ENCODE assay signal across 19 cellular contexts in genomic region chr1:1118893-1119220, GRCh38. TPM values are rescaled to one million over a fixed set of nuclear protein-coding genes. Genes with fewer than 3 reads are reported as not detected.
A peak's percentile ranks its signal among the peaks of the same experiment; 100 is the strongest.
DNase-seq lines count a peak whose midpoint lies in the region; ATAC-seq and TF ChIP-seq lines count a peak whose summit lies in the region.
"Had no signal": no experiment of that assay in that cellular context is flagged by ENCODE, and none has a peak within 500 bp of the region (broad histone marks: within the 10 kb centered on the region; RNA-seq: fewer than 3 reads in every experiment).

No MANE protein-coding gene starts in this region.

- peak; percentile 21 for DNase-seq in activated naive CD8-positive, alpha-beta T cell treated with anti-CD3 and anti-CD28 coated beads, Interleukin-2, amount 10 ng/mL, durations not matched to agents 7 days and 5 days
- DNase-seq in activated naive CD8-positive, alpha-beta T cell treated with anti-CD3 and anti-CD28 coated beads for 36 hours = no peak
- DNase-seq in WERI-Rb-1 (no peak), lower lobe of right lung (peak; percentile 39), transverse colon (peak; percentile 7), COLO668 (lab: John Stamatoyannopoulos, UW; ENCODE audit: unreplicated experiment) (no peak), prostate gland (ENCODE audit: low spot score) (no peak)
- DNase-seq: EL, GOT3, NCI-H1417 treated with DMSO at 0.1 percent for 48 hours, NCI-H2029 treated with DMSO at 0.1 percent for 48 hours, PC-3 had no signal

- 82% methylated on average over 11 of the region's 11 CpGs; no CpG with 5 or more reads in 1 of the 2 donors for WGBS in transverse colon (ENCODE audit: low coverage in 1 of 2), 2 donors
- 93% methylated on average over 11 of the region's 11 CpGs for WGBS in prostate gland

- TF ChIP-seq EP300 in transverse colon (IDR thresholded peaks at IDR 0.05; ENCODE audit: low read depth) = no peak

- TF ChIP-seq CTCF in WERI-Rb-1 (IDR thresholded peaks at IDR 0.05; ENCODE audit: low read depth, low read length) = no peak
- no peak for TF ChIP-seq CTCF in lower lobe of right lung (IDR thresholded peaks at IDR 0.05)
- no peak for TF ChIP-seq CTCF in transverse colon (IDR thresholded peaks at IDR 0.05)
- no peak for TF ChIP-seq CTCF in prostate gland (IDR thresholded peaks at IDR 0.05)

- H3K4me1 Mint-ChIP-seq in activated naive CD8-positive, alpha-beta T cell treated with anti-CD3 and anti-CD28 coated beads, Interleukin-2, amount 10 ng/mL, durations not matched to agents 7 days and 5 days = peaks cover 11% of the 10 kb centered on the region
- H3K4me1 Mint-ChIP-seq in activated naive CD8-positive, alpha-beta T cell treated with anti-CD3 and anti-CD28 coated beads for 36 hours = peaks cover 5% of the 10 kb centered on the region

- no peak overlapping the region for H3K27ac Mint-ChIP-seq in activated naive CD8-positive, alpha-beta T cell treated with anti-CD3 and anti-CD28 coated beads, Interleukin-2, amount 10 ng/mL, durations not matched to agents 7 days and 5 days
- no peak overlapping the region for H3K27ac Mint-ChIP-seq in activated naive CD8-positive, alpha-beta T cell treated with anti-CD3 and anti-CD28 coated beads for 36 hours
- H3K27ac Mint-ChIP-seq: CD14-positive monocyte had no signal

- H3K27me3 ChIP-seq in WERI-Rb-1 (ENCODE audit: insufficient read depth, low read depth, severe bottlenecking) = no peaks in the 10 kb centered on the region
- peaks cover 16% of the 10 kb centered on the region for H3K27me3 ChIP-seq in lower lobe of right lung (ENCODE audit: low read depth)
- H3K27me3 ChIP-seq in transverse colon = peaks cover 15% of the 10 kb centered on the region
- H3K27me3 ChIP-seq in prostate gland (replicated peaks; ENCODE audit: insufficient read depth) = no peaks in the 10 kb centered on the region

- no peaks in the 10 kb centered on the region for H3K27me3 Mint-ChIP-seq in activated naive CD8-positive, alpha-beta T cell treated with anti-CD3 and anti-CD28 coated beads, Interleukin-2, amount 10 ng/mL, durations not matched to agents 7 days and 5 days
- H3K27me3 Mint-ChIP-seq in activated naive CD8-positive, alpha-beta T cell treated with anti-CD3 and anti-CD28 coated beads for 36 hours = no peaks in the 10 kb centered on the region

- ATAC-seq in activated naive CD8-positive, alpha-beta T cell treated with anti-CD3 and anti-CD28 coated beads, Interleukin-2, amount 10 ng/mL, durations not matched to agents 7 days and 5 days (ENCODE audit: low read depth) = no peak
- ATAC-seq in lower lobe of right lung (no peak), GM19463 (IDR thresholded peaks at IDR 0.05; ENCODE audit: unreplicated experiment) (no peak)
- ATAC-seq: PC-3 had no signal

- TF ChIP-seq POLR2A in transverse colon (IDR thresholded peaks at IDR 0.05) = no peak
- no peak for TF ChIP-seq POLR2A in prostate gland (IDR thresholded peaks at IDR 0.05)

- no peak overlapping the region for H3K4me3 ChIP-seq in WERI-Rb-1 (ENCODE audit: low read depth, low read length)
- H3K4me3 ChIP-seq in lower lobe of right lung = no peak overlapping the region
- no peak overlapping the region for H3K4me3 ChIP-seq in transverse colon
- H3K4me3 ChIP-seq in prostate gland = no peak overlapping the region

- H3K36me3 Mint-ChIP-seq in activated naive CD8-positive, alpha-beta T cell treated with anti-CD3 and anti-CD28 coated beads, Interleukin-2, amount 10 ng/mL, durations not matched to agents 7 days and 5 days = peaks cover 3% of the 10 kb centered on the region
- peaks cover 13% of the 10 kb centered on the region for H3K36me3 Mint-ChIP-seq in activated naive CD8-positive, alpha-beta T cell treated with anti-CD3 and anti-CD28 coated beads for 36 hours

- H3K27ac ChIP-seq in WERI-Rb-1 = 0 out of 2 replicates have a peak overlapping the region, but pooled peaks have one; percentile 18
- H3K27ac ChIP-seq in lower lobe of right lung = no peak overlapping the region
- no peak overlapping the region for H3K27ac ChIP-seq in transverse colon
- H3K27ac ChIP-seq in prostate gland = no peak overlapping the region
- H3K27ac ChIP-seq: HL-60, RWPE1 had no signal

- POLR2A ChIA-PET in activated naive CD8-positive, alpha-beta T cell treated with anti-CD3 and anti-CD28 coated beads, Interleukin-2, amount 10 ng/mL, durations not matched to agents 7 days and 5 days (lab: Charles Lee) = no interaction called here

- H3K9me3 Mint-ChIP-seq in activated naive CD8-positive, alpha-beta T cell treated with anti-CD3 and anti-CD28 coated beads, Interleukin-2, amount 10 ng/mL, durations not matched to agents 7 days and 5 days = no peaks in the 10 kb centered on the region
- peaks cover 3% of the 10 kb centered on the region for H3K9me3 Mint-ChIP-seq in activated naive CD8-positive, alpha-beta T cell treated with anti-CD3 and anti-CD28 coated beads for 36 hours

- H3K36me3 ChIP-seq in WERI-Rb-1 (no peaks in the 10 kb centered on the region), lower lobe of right lung (no peaks in the 10 kb centered on the region), transverse colon (no peaks in the 10 kb centered on the region), prostate gland (no peaks in the 10 kb centered on the region)

- H3K4me1 ChIP-seq in lower lobe of right lung (peaks cover 20% of the 10 kb centered on the region), transverse colon (peaks cover 14 to 39% (median 32%) of the 10 kb centered on the region in 4 donors), prostate gland (replicated peaks) (no peaks in the 10 kb centered on the region)

- intact Hi-C loops in lower lobe of right lung (cut with DNase I) (no loop called here), transverse colon (cut with DNase I; ENCODE audit: low total_unique reads) (no loop called here), prostate gland (cut with DNase I) (no loop called here)

- no peak overlapping the region for H3K4me3 Mint-ChIP-seq in activated naive CD8-positive, alpha-beta T cell treated with anti-CD3 and anti-CD28 coated beads, Interleukin-2, amount 10 ng/mL, durations not matched to agents 7 days and 5 days
- H3K4me3 Mint-ChIP-seq in activated naive CD8-positive, alpha-beta T cell treated with anti-CD3 and anti-CD28 coated beads for 36 hours = no peak overlapping the region

- H3K9me3 ChIP-seq in WERI-Rb-1 (ENCODE audit: severe bottlenecking) (no peaks in the 10 kb centered on the region), lower lobe of right lung (no peaks in the 10 kb centered on the region), transverse colon (no peaks in the 10 kb centered on the region), prostate gland (no peaks in the 10 kb centered on the region)
- H3K9me3 ChIP-seq: Caco-2 had no signal

- in situ Hi-C loops in transverse colon (cut with MboI; ENCODE audit: low pct_ligation_motif_present in 1 of 4, low pct_unique_long_range_greater_than_20kb in 1 of 4, low sequenced_read_pairs in 3 of 4) = loop anchor here in 3 of 4 donors (5.0 to 25.0 kb wide), 5 partner anchors 68 to 156 kb away; partner anchors contain the start of gene UBE2J2 (in 2 of the 3)

RNA-seq across cellular contexts. Expression of gene C1orf159, which starts 3.0 kb away (rescaled TPM):
- total RNA-seq in activated naive CD8-positive, alpha-beta T cell treated with anti-CD3 and anti-CD28 coated beads, Interleukin-2, amount 10 ng/mL, durations not matched to agents 7 days and 5 days = 10 to 100 TPM; 22.7 to 23.0 TPM
- total RNA-seq in activated naive CD8-positive, alpha-beta T cell treated with anti-CD3 and anti-CD28 coated beads for 36 hours = 10 to 100 TPM; 18.9 to 19.0 TPM
- 11.7 TPM for total RNA-seq in lower lobe of right lung
- total RNA-seq in transverse colon = 100 to 1,000 TPM in 1 of 4 donors, 10 to 100 TPM in 3; 23.6 to 108 (median 47.3) TPM
- 10 to 100 TPM; 20.0 to 26.4 TPM for total RNA-seq in prostate gland

RNA-seq across cellular contexts. Expression of gene RNF223, which starts 44.8 kb away (rescaled TPM):
- not detected for total RNA-seq in activated naive CD8-positive, alpha-beta T cell treated with anti-CD3 and anti-CD28 coated beads, Interleukin-2, amount 10 ng/mL, durations not matched to agents 7 days and 5 days
- total RNA-seq in activated naive CD8-positive, alpha-beta T cell treated with anti-CD3 and anti-CD28 coated beads for 36 hours = not detected
- 0.65 TPM for total RNA-seq in lower lobe of right lung
- total RNA-seq in transverse colon = 1 to 10 TPM; 3.0 to 7.5 (median 5.0) TPM
- total RNA-seq in prostate gland = 1 to 10 TPM; 1.4 to 1.8 TPM
- total RNA-seq: LHCN-M2, NCI-H460 had no signal

RNA-seq across cellular contexts. Expression of gene TTLL10, which starts 54.8 kb away (rescaled TPM):
- total RNA-seq in activated naive CD8-positive, alpha-beta T cell treated with anti-CD3 and anti-CD28 coated beads, Interleukin-2, amount 10 ng/mL, durations not matched to agents 7 days and 5 days = not detected
- not detected for total RNA-seq in activated naive CD8-positive, alpha-beta T cell treated with anti-CD3 and anti-CD28 coated beads for 36 hours
- total RNA-seq in lower lobe of right lung (6.6 TPM), transverse colon (under 1 TPM in 2 of 4 donors, not detected in 2; 0.40 to 0.48 TPM), prostate gland (1 to 10 TPM in 1 of 2 donors, under 1 TPM in 1; 0.77 to 7.3 TPM)
- total RNA-seq: LHCN-M2, NCI-H460 had no signal

Comparison
In these comparisons a context has a peak if more than half of its experiments do, and no peak if none do; other contexts are left out.
1. DNase-seq: peak in activated naive CD8-positive, alpha-beta T cell treated with anti-CD3 and anti-CD28 coated beads, Interleukin-2, amount 10 ng/mL, durations not matched to agents 7 days and 5 days (single experiment), lower lobe of right lung (single experiment) and transverse colon (single experiment); none in activated naive CD8-positive, alpha-beta T cell treated with anti-CD3 and anti-CD28 coated beads for 36 hours (single experiment), WERI-Rb-1 (single experiment), COLO668 (single experiment) and prostate gland (single experiment).